30 cellular contexts compared by ENCODE assay signal in the genomic region with DNA sequence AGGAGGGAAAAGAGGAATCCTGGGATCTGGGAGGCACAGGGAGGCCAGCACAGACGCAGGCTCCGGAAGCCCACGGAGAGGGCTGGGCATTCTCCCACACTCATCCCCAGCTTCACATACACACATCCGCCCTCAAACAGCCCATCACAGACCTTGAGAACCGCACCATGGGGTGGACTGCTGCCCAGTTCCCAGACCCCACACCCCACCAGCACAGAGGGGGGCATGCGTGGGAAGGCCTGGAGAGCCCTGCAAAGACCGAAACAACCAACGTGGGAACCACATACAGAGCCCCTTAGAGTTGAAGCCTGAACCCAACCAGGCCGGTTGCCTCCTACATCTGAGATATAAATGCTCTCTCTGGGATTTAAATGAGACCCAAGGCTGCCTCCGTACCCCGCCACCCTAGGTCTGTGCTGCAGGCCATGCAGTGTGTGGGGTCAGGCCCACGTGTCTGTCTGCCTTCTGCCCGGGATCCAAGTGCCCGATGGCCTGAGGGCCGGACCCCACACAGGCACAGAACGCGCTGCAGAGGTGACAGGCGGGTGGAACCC.
DNase-seq lines count a peak whose midpoint lies in the region; ATAC-seq, FAIRE-seq and TF ChIP-seq lines count a peak whose summit lies in the region.
"Had no signal": no experiment of that assay in that cellular context is flagged by ENCODE, and none has a peak within 500 bp of the region (broad histone marks: within the 10 kb centered on the region; RNA-seq: fewer than 3 reads in every experiment).

No MANE protein-coding gene starts in this region.

- H2AK5ac ChIP-seq in IMR-90 (ENCODE audit: low read depth, low read length): 0 out of 2 replicates have a peak overlapping the region, but pooled peaks have one; percentile 46

- H3K4me2 ChIP-seq in GM23338 (0 out of 2 replicates have a peak overlapping the region, but pooled peaks have one; percentile 20), IMR-90 (ENCODE audit: low read depth, low read length) (no peak overlapping the region)
- H3K4me2 ChIP-seq: BLaER1 had no signal

- peaks cover 5% of the 10 kb centered on the region; the same call in 1 of the 2 replicates for H3K9me3 ChIP-seq in IMR-90 (ENCODE audit: control insufficient read depth, insufficient read depth, low read length)
- H3K9me3 ChIP-seq: neutrophil, Peyer's patch, prostate gland, sigmoid colon, upper lobe of left lung had no signal

- H3K9ac ChIP-seq in IMR-90 (ENCODE audit: low read depth, low read length): no peak overlapping the region

- TF ChIP-seq CTCF in GM23338 (conservative IDR thresholded peaks at IDR 0.05; ENCODE audit: low read depth in 2 of 2): no peak
- no peak for TF ChIP-seq CTCF in IMR-90 (conservative IDR thresholded peaks at IDR 0.05; ENCODE audit: low read depth, low read length)
- TF ChIP-seq CTCF in glutamatergic neuron (IDR thresholded peaks at IDR 0.05; ENCODE audit: partially characterized antibody, unreplicated experiment): no peak
- TF ChIP-seq CTCF in osteocyte (IDR thresholded peaks at IDR 0.05): no peak

- no peak overlapping the region for H3K4ac ChIP-seq in IMR-90 (ENCODE audit: low read depth, low read length)

- intact Hi-C loops in IMR-90 (cut with micrococcal nuclease): no loop called here

- H2BK20ac ChIP-seq in IMR-90 (ENCODE audit: low read depth, low read length): no peak overlapping the region

- H3K27me3 Mint-ChIP-seq in GM23338 (ENCODE audit: insufficient read depth, low read depth, poor library complexity): peaks cover 8% of the 10 kb centered on the region
- H3K27me3 Mint-ChIP-seq in glutamatergic neuron (ENCODE audit: unreplicated experiment): peaks cover 4% of the 10 kb centered on the region
- H3K27me3 Mint-ChIP-seq in osteocyte (ENCODE audit: unreplicated experiment): peaks cover 2% of the 10 kb centered on the region
- H3K27me3 Mint-ChIP-seq: activated CD4-positive, alpha-beta T cell treated with anti-CD3 and anti-CD28 coated beads, Interleukin-2, amount 10 ng/mL, durations not matched to agents 7 days and 5 days; brain had no signal

- no peak overlapping the region for H3K4me3 Mint-ChIP-seq in GM23338
- H3K4me3 Mint-ChIP-seq in glutamatergic neuron (ENCODE audit: unreplicated experiment): no peak overlapping the region
- no peak overlapping the region for H3K4me3 Mint-ChIP-seq in osteocyte (ENCODE audit: unreplicated experiment)
- H3K4me3 Mint-ChIP-seq: activated CD4-positive, alpha-beta T cell treated with anti-CD3 and anti-CD28 coated beads, Interleukin-2, amount 10 ng/mL, durations not matched to agents 7 days and 5 days; activated T-cell treated with anti-CD3 and anti-CD28 coated beads, Interleukin-2, amount 50 U/mL, for 72 hours; brain; memory B cell had no signal

- no peak for FAIRE-seq in RCC 7860 (lab: Jason Lieb, UNC)

- H3K27me3 ChIP-seq in GM23338 (ENCODE audit: insufficient read depth) (no peaks in the 10 kb centered on the region), IMR-90 (ENCODE audit: control insufficient read depth, insufficient read depth, low read length) (no peaks in the 10 kb centered on the region)
- H3K27me3 ChIP-seq: BLaER1, neutrophil, Peyer's patch, sigmoid colon, upper lobe of left lung had no signal

- POLR2A ChIA-PET in IMR-90 (lab: Charles Lee; ENCODE audit: unreplicated experiment): no interaction called here

- in situ Hi-C loops in IMR-90 (cut with MboI; ENCODE audit: low sequenced_read_pairs): no loop called here

- no peaks in the 10 kb centered on the region for H3K79me2 ChIP-seq in GM23338 (replicated peaks; ENCODE audit: insufficient read depth)

- DNase-seq in GM23338 (ENCODE audit: low spot score) (no peak), IMR-90 (no peak), glutamatergic neuron (peak; percentile 7), osteocyte (ENCODE audit: extremely low spot score, unreplicated experiment) (no peak), RCC 7860 (ENCODE audit: low spot score) (no peak), RKO (ENCODE audit: low spot score) (no peak)
- DNase-seq: activated CD4-positive, alpha-beta T cell treated with anti-CD3 and anti-CD28 coated beads, Interleukin-2, amount 10 ng/mL, durations not matched to agents 7 days and 5 days; activated naive CD4-positive, alpha-beta T cell treated with anti-CD3 and anti-CD28 coated beads, Interleukin-2, amount 50 U/mL, for 16 hours; activated T-cell treated with anti-CD3 and anti-CD28 coated beads, Interleukin-2, amount 50 U/mL, for 72 hours; effector CD4-positive, alpha-beta T cell; hippocampal formation; left colon; NCI-H1092; NCI-H1694; NCI-H446; NCI-H748 treated with DMSO at 0.1 percent for 48 hours; Peyer's patch; SIG-M5; sigmoid colon; stimulated activated CD4-positive, alpha-beta T cell treated with anti-CD3 and anti-CD28 coated beads, Interleukin-4, amount 100 ng/mL, for 24 hours; T-helper 9 cell had no signal

- no peak overlapping the region for H3K27ac ChIP-seq in GM23338 (ENCODE audit: low read depth)
- H3K27ac ChIP-seq in IMR-90 (ENCODE audit: insufficient read depth, low read length): no peak overlapping the region
- H3K27ac ChIP-seq: BLaER1, neutrophil, Peyer's patch, prostate gland, sigmoid colon, upper lobe of left lung, VCaP had no signal

- dilution Hi-C loops in IMR-90 (cut with HindIII; ENCODE audit: low sequenced_read_pairs, unreplicated experiment): no loop called here

- no peak overlapping the region for H2BK15ac ChIP-seq in IMR-90 (ENCODE audit: low read depth, low read length)

- H3K14ac ChIP-seq in IMR-90 (replicated peaks; ENCODE audit: low read depth, low read length): no peak overlapping the region

- H3K4me1 Mint-ChIP-seq in GM23338 (peaks cover 34% of the 10 kb centered on the region), glutamatergic neuron (ENCODE audit: low read depth, unreplicated experiment) (peaks cover 17% of the 10 kb centered on the region), osteocyte (ENCODE audit: unreplicated experiment) (peaks cover 12% of the 10 kb centered on the region)

- peaks cover 16% of the 10 kb centered on the region for H3K4me1 ChIP-seq in GM23338 (ENCODE audit: insufficient read depth)
- no peaks in the 10 kb centered on the region for H3K4me1 ChIP-seq in IMR-90 (ENCODE audit: control insufficient read depth, insufficient read depth, low read length)
- H3K4me1 ChIP-seq: Peyer's patch, prostate gland, sigmoid colon, upper lobe of left lung had no signal

- no peak for TF ChIP-seq POLR2A in IMR-90 (IDR thresholded peaks at IDR 0.05; ENCODE audit: low read depth, low read length)

- TF ChIP-seq RAD21 in IMR-90 (IDR thresholded peaks at IDR 0.05; ENCODE audit: low read length): no peak

- no peak overlapping the region for H2BK120ac ChIP-seq in IMR-90 (ENCODE audit: low read depth, low read length)

- no peak overlapping the region for H3K23ac ChIP-seq in IMR-90 (ENCODE audit: low read depth, low read length)

- H3K4me3 ChIP-seq in GM23338: no peak overlapping the region
- no peak overlapping the region for H3K4me3 ChIP-seq in IMR-90 (ENCODE audit: insufficient read depth, low read depth, low read length)
- H3K4me3 ChIP-seq: BLaER1, Peyer's patch, prostate gland, sigmoid colon, upper lobe of left lung had no signal

- no peaks in the 10 kb centered on the region for H3K9me1 ChIP-seq in IMR-90 (ENCODE audit: insufficient read depth, low read length)

- H4K20me1 ChIP-seq in GM23338 (replicated peaks; ENCODE audit: insufficient read depth) (no peaks in the 10 kb centered on the region), IMR-90 (ENCODE audit: insufficient read depth, low read length) (no peaks in the 10 kb centered on the region)
- H4K20me1 ChIP-seq: BLaER1 had no signal

- BruUV-seq in IMR-90 (replicated peaks; lab: Mats Ljungman, UMichigan): no TSS peak

- no peak overlapping the region for H3K18ac ChIP-seq in IMR-90 (ENCODE audit: low read depth, low read length)

- H4K91ac ChIP-seq in IMR-90 (ENCODE audit: insufficient read depth, low read depth, low read length): no peak overlapping the region

- H4K8ac ChIP-seq in IMR-90 (ENCODE audit: low read depth in 2 of 2, low read length in 2 of 2): 0 out of 4 replicates have a peak overlapping the region, but pooled peaks of 1 of the 2 experiments have one; percentile 29

- no peak overlapping the region for H4K5ac ChIP-seq in IMR-90 (ENCODE audit: low read depth, low read length)

- CTCF ChIA-PET in IMR-90 (lab: Yijun Ruan, JAX): no interaction called here

- H2BK5ac ChIP-seq in IMR-90 (ENCODE audit: low read depth, low read length, poor library complexity, severe bottlenecking): no peak overlapping the region

- no peaks in the 10 kb centered on the region for H3F3A ChIP-seq in GM23338 (replicated peaks; ENCODE audit: low read depth)

- no peaks in the 10 kb centered on the region for H3K79me1 ChIP-seq in IMR-90 (ENCODE audit: low read depth in 1 of 2, low read length in 2 of 2)

- WGBS in IMR-90 (ENCODE audit: extremely low coverage in 2 of 2, insufficient read length in 1 of 2), 2 experiments: 89% methylated on average over 5 of the region's 18 CpGs; no CpG with 5 or more reads in 1 of the 2 experiments

- H3K27ac Mint-ChIP-seq in GM23338 (peak overlapping the region; percentile 56; the same call in 1 of the 2 replicates), glutamatergic neuron (ENCODE audit: unreplicated experiment) (no peak overlapping the region), osteocyte (ENCODE audit: unreplicated experiment) (peak overlapping the region; percentile 32)
- H3K27ac Mint-ChIP-seq: activated CD4-positive, alpha-beta T cell treated with anti-CD3 and anti-CD28 coated beads, Interleukin-2, amount 10 ng/mL, durations not matched to agents 7 days and 5 days; activated T-cell treated with anti-CD3 and anti-CD28 coated beads, Interleukin-2, amount 50 U/mL, for 72 hours; memory B cell had no signal

- H2AFZ ChIP-seq in GM23338 (no peak overlapping the region), IMR-90 (replicated peaks; ENCODE audit: low read length, poor library complexity) (peak overlapping the region; percentile 60)

- 0 out of 2 replicates have a peak, but pooled peaks cover 3% of the 10 kb centered on the region for H3K9me2 ChIP-seq in GM23338 (ENCODE audit: insufficient read depth)

- no peak overlapping the region for H3K56ac ChIP-seq in IMR-90 (ENCODE audit: extremely low read depth, insufficient read depth, low read length)

- no peaks in the 10 kb centered on the region for H3K36me3 Mint-ChIP-seq in GM23338 (ENCODE audit: low read depth)
- peaks cover 12% of the 10 kb centered on the region for H3K36me3 Mint-ChIP-seq in glutamatergic neuron (ENCODE audit: unreplicated experiment)
- no peaks in the 10 kb centered on the region for H3K36me3 Mint-ChIP-seq in osteocyte (ENCODE audit: unreplicated experiment)
- H3K36me3 Mint-ChIP-seq: brain, memory B cell had no signal

- no peak overlapping the region for H2AK9ac ChIP-seq in IMR-90 (replicated peaks; ENCODE audit: low read depth, low read length, poor library complexity)

- ATAC-seq in GM23338 (peak; percentile 35), IMR-90 (ENCODE audit: low read depth) (no peak), HG02973 (IDR thresholded peaks at IDR 0.05; ENCODE audit: unreplicated experiment) (no peak), HG03342 (IDR thresholded peaks at IDR 0.05; ENCODE audit: unreplicated experiment) (no peak)
- ATAC-seq: activated T-cell treated with anti-CD3 and anti-CD28 coated beads, Interleukin-2, amount 50 U/mL, for 72 hours; left colon had no signal

- no peaks in the 10 kb centered on the region for H3K36me3 ChIP-seq in GM23338 (ENCODE audit: insufficient read depth)
- 0 out of 2 replicates have a peak, but pooled peaks cover 2% of the 10 kb centered on the region for H3K36me3 ChIP-seq in IMR-90 (ENCODE audit: control insufficient read depth, insufficient read depth, low read length)
- H3K36me3 ChIP-seq: Peyer's patch, prostate gland, sigmoid colon, upper lobe of left lung had no signal

- H3K9me3 Mint-ChIP-seq in GM23338 (no peaks in the 10 kb centered on the region), glutamatergic neuron (ENCODE audit: unreplicated experiment) (peaks cover 7% of the 10 kb centered on the region), osteocyte (ENCODE audit: unreplicated experiment) (no peaks in the 10 kb centered on the region)
- H3K9me3 Mint-ChIP-seq: activated CD4-positive, alpha-beta T cell treated with anti-CD3 and anti-CD28 coated beads, Interleukin-2, amount 10 ng/mL, durations not matched to agents 7 days and 5 days; activated T-cell treated with anti-CD3 and anti-CD28 coated beads, Interleukin-2, amount 50 U/mL, for 72 hours; brain; memory B cell had no signal
